9 cellular contexts compared by ENCODE assay signal in the genomic region with DNA sequence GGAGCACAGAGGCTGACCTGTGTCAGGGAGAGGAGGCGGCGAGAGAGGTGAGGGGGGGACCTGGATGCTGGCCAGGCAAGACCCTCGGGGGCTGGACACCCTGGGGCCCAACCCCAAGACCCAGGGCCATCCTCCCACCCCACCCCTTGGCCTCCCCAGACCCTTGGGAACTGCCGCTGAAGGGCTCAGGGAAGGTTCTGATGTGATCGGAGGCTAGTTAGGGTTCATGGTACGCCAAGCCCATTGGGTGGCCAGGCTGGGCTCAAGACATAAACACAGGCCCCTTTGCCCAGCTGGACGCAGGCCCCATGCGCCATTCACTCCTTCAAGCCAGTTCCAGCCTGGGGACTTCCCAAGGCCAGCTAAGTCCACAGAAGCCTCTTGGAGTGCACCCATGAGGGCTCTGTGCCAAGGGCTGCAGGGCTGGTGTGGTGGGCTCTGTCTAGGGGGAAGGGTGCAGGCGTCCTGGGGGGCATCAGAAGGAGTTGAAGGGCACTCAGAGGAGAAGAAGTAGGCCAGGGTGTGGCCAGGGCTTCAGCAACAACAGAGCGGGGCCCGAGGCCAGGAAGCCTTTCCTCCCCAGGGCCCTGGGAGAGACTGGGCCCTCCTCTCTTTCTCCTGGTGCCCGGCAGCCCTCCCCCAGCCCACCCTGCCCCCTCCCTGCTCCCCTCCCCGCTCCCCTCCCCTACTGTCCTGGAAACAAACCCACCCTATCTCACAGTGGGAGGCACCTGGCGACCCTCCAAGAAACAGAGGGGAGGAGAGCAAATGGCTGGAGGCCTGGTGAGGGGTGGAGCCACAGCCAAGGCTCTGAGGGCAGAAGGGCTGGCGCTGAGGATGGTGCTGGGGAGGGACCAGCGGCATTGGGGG. TPM values are rescaled to one million over a fixed set of nuclear protein-coding genes. Genes with fewer than 3 reads are reported as not detected.
DNase-seq lines count a peak whose midpoint lies in the region; ATAC-seq and TF ChIP-seq lines count a peak whose summit lies in the region.
"Had no signal": no experiment of that assay in that cellular context is flagged by ENCODE, and none has a peak within 500 bp of the region (broad histone marks: within the 10 kb centered on the region; RNA-seq: fewer than 3 reads in every experiment).

No MANE protein-coding gene starts in this region.

- TF ChIP-seq POLR2A in uterus (IDR thresholded peaks at IDR 0.05) = no peak

- H3K27me3 ChIP-seq in colonic mucosa (no peaks in the 10 kb centered on the region), uterus (no peaks in the 10 kb centered on the region)

- peak overlapping the region; percentile 53 for H3K27ac ChIP-seq in colonic mucosa
- H3K27ac ChIP-seq in uterus = peak overlapping the region; percentile 86 to 96

- ATAC-seq in GM18520 (IDR thresholded peaks at IDR 0.05; ENCODE audit: unreplicated experiment) = no peak

- peaks cover 15% of the 10 kb centered on the region for H3K27me3 Mint-ChIP-seq in activated naive CD4-positive, alpha-beta T cell treated with anti-CD3 and anti-CD28 coated beads, Interleukin-2, amount 10 ng/mL, durations not matched to agents 7 days and 5 days

- H3K9ac ChIP-seq in colonic mucosa (ENCODE audit: low read depth in 2 of 2, low read length in 2 of 2) = peak overlapping the region in 1 of 2 donors; percentile 24

- no peak overlapping the region for H3K27ac Mint-ChIP-seq in activated naive CD4-positive, alpha-beta T cell treated with anti-CD3 and anti-CD28 coated beads, Interleukin-2, amount 10 ng/mL, durations not matched to agents 7 days and 5 days

- DNase-seq in activated naive CD4-positive, alpha-beta T cell treated with anti-CD3 and anti-CD28 coated beads, Interleukin-2, amount 10 ng/mL, durations not matched to agents 7 days and 5 days = peak; percentile 17
- no peak for DNase-seq in activated naive CD4-positive, alpha-beta T cell treated with Interleukin-2 at 50 U/mL for 16 hours
- DNase-seq in colonic mucosa = peak; percentile 73
- peak; percentile 72 for DNase-seq in mucosa of gallbladder (ENCODE audit: low spot score)
- DNase-seq in uterus = peak; percentile 93 to 98
- no peak for DNase-seq in activated T-cell treated with anti-CD3 and anti-CD28 coated beads, Interleukin-2, amount 50 U/mL, for 1 hour
- no peak for DNase-seq in stimulated activated CD4-positive, alpha-beta T cell treated with anti-CD3 and anti-CD28 coated beads, Interleukin-2, amount 100 ng/mL, for 48 hours

- no peaks in the 10 kb centered on the region for H3K4me1 Mint-ChIP-seq in activated naive CD4-positive, alpha-beta T cell treated with anti-CD3 and anti-CD28 coated beads, Interleukin-2, amount 10 ng/mL, durations not matched to agents 7 days and 5 days

- no peaks in the 10 kb centered on the region for H3K36me3 Mint-ChIP-seq in activated naive CD4-positive, alpha-beta T cell treated with anti-CD3 and anti-CD28 coated beads, Interleukin-2, amount 10 ng/mL, durations not matched to agents 7 days and 5 days

- H3K4me3 ChIP-seq in colonic mucosa (no peak overlapping the region), uterus (no peak overlapping the region)

- H3K9me3 ChIP-seq in colonic mucosa (no peaks in the 10 kb centered on the region), uterus (no peaks in the 10 kb centered on the region)
- H3K9me3 ChIP-seq: Caco-2 had no signal

- intact Hi-C loops in colonic mucosa (cut with DNase I) = no loop called here
- intact Hi-C loops in uterus (cut with DNase I; ENCODE audit: low total_unique reads) = loop anchor here (5.0 kb wide), 1 partner anchor 63 kb away; a partner anchor contains a TSS

- no peaks in the 10 kb centered on the region for H3K9me3 Mint-ChIP-seq in activated naive CD4-positive, alpha-beta T cell treated with anti-CD3 and anti-CD28 coated beads, Interleukin-2, amount 10 ng/mL, durations not matched to agents 7 days and 5 days

- H3K4me3 Mint-ChIP-seq in activated naive CD4-positive, alpha-beta T cell treated with anti-CD3 and anti-CD28 coated beads, Interleukin-2, amount 10 ng/mL, durations not matched to agents 7 days and 5 days = no peak overlapping the region

- CTCF ChIA-PET in activated naive CD4-positive, alpha-beta T cell treated with anti-CD3 and anti-CD28 coated beads, Interleukin-2, amount 10 ng/mL, durations not matched to agents 7 days and 5 days (lab: Charles Lee) = interaction anchor here (0.8 kb wide), 1 partner anchor 9 kb away, joined by 6 read pairs; no protein-coding TSS in a partner anchor

- H3K4me1 ChIP-seq in colonic mucosa (no peaks in the 10 kb centered on the region), uterus (peaks cover 13 to 26% of the 10 kb centered on the region in 2 donors)
- H3K4me1 ChIP-seq: Caco-2 had no signal

- H3K36me3 ChIP-seq in colonic mucosa = no peaks in the 10 kb centered on the region
- H3K36me3 ChIP-seq in uterus = no peaks in the 10 kb centered on the region

- TF ChIP-seq CTCF in colonic mucosa (IDR thresholded peaks at IDR 0.05) (no peak), uterus (IDR thresholded peaks at IDR 0.05) (no peak)

RNA-seq across cellular contexts. Expression of a gene that starts 12.9 kb away (rescaled TPM):
- total RNA-seq in colonic mucosa (under 1 TPM; 0.40 to 0.62 TPM), mucosa of gallbladder (1.1 TPM), uterus (1 to 10 TPM in 2 of 4 donors, not detected in 2; 2.5 to 3.3 TPM)

RNA-seq across cellular contexts. Expression of a gene that starts 13.0 kb away (rescaled TPM):
- total RNA-seq in colonic mucosa (under 1 TPM; 0.11 to 0.52 TPM), mucosa of gallbladder (1.6 TPM), uterus (1 to 10 TPM in 2 of 4 donors, not detected in 2; 1.7 to 1.8 TPM)

RNA-seq across cellular contexts. Expression of a gene that starts 44.4 kb away (rescaled TPM):
- 10 to 100 TPM in 1 of 2 donors, 1 to 10 TPM in 1; 4.8 to 16.4 TPM for total RNA-seq in colonic mucosa
- total RNA-seq in mucosa of gallbladder = 1.1 TPM
- 1 to 10 TPM in 3 of 4 donors, not detected in 1; 1.0 to 1.6 (median 1.5) TPM for total RNA-seq in uterus

Comparison
In these comparisons a context has a peak if more than half of its experiments do, and no peak if none do; other contexts are left out.
1. DNase-seq: peak in activated naive CD4-positive, alpha-beta T cell treated with anti-CD3 and anti-CD28 coated beads, Interleukin-2, amount 10 ng/mL, durations not matched to agents 7 days and 5 days (single experiment), colonic mucosa (single experiment), mucosa of gallbladder (single experiment) and uterus (2 of 2); none in activated naive CD4-positive, alpha-beta T cell treated with Interleukin-2 at 50 U/mL for 16 hours (single experiment), activated T-cell treated with anti-CD3 and anti-CD28 coated beads, Interleukin-2, amount 50 U/mL, for 1 hour (single experiment) and stimulated activated CD4-positive, alpha-beta T cell treated with anti-CD3 and anti-CD28 coated beads, Interleukin-2, amount 100 ng/mL, for 48 hours (0 of 2).